ENCODE assay signal across 25 cellular contexts in the genomic region with DNA sequence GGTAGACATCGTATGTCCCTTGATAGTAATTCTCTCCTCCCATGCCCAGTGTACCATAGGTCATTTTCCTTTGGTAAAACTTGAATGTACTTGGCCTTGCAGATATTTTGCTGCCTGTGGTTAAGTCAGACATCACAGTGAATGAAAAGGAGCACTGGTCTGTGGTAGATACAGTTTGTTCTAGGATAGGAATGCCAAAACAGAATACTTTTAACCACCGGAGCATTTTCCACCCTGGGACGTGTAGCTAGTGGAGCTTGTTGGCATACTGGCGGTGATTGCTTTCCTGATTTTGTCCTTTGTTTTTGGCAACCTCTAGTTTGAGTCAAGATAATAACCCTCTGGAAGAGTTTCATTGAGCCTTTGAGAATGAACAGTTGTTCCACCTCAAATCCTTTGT.
"Had no signal": no experiment of that assay in that cellular context is flagged by ENCODE, and none has a peak within 500 bp of the region (broad histone marks: within the 10 kb centered on the region; RNA-seq: fewer than 3 reads in every experiment).

No MANE protein-coding gene starts in this region.

- H3K27me3 Mint-ChIP-seq: activated CD8-positive, alpha-beta T cell treated with anti-CD3 and anti-CD28 coated beads for 36 hours had no signal

- H3K27ac Mint-ChIP-seq: activated CD4-positive, alpha-beta T cell treated with anti-CD3 and anti-CD28 coated beads, Interleukin-2, amount 10 ng/mL, durations not matched to agents 7 days and 5 days; activated CD8-positive, alpha-beta memory T cell treated with anti-CD3 and anti-CD28 coated beads, Interleukin-2, amount 10 ng/mL, durations not matched to agents 7 days and 5 days; activated CD8-positive, alpha-beta T cell treated with anti-CD3 and anti-CD28 coated beads for 36 hours; natural killer cell; stimulated activated effector memory CD8-positive, alpha-beta T cell treated with anti-CD3 and anti-CD28 coated beads, Interleukin-12 subunit alpha, Interleukin-12 subunit beta, amount 100 ng/mL, for 72 hours had no signal

- H3K4me1 Mint-ChIP-seq: stimulated activated effector memory CD8-positive, alpha-beta T cell treated with anti-CD3 and anti-CD28 coated beads, Interleukin-12 subunit alpha, Interleukin-12 subunit beta, amount 100 ng/mL, for 72 hours had no signal

- H3K4me3 Mint-ChIP-seq: activated CD4-positive, alpha-beta T cell treated with anti-CD3 and anti-CD28 coated beads, Interleukin-2, amount 10 ng/mL, durations not matched to agents 7 days and 5 days; activated CD8-positive, alpha-beta memory T cell treated with anti-CD3 and anti-CD28 coated beads, Interleukin-2, amount 10 ng/mL, durations not matched to agents 7 days and 5 days; activated CD8-positive, alpha-beta T cell treated with anti-CD3 and anti-CD28 coated beads for 36 hours; natural killer cell; stimulated activated effector memory CD8-positive, alpha-beta T cell treated with anti-CD3 and anti-CD28 coated beads, Interleukin-12 subunit alpha, Interleukin-12 subunit beta, amount 100 ng/mL, for 72 hours had no signal

- H3K4me1 ChIP-seq: pancreas, suprapubic skin, transverse colon had no signal

- H3K27ac ChIP-seq: cardiac muscle cell, gastroesophageal sphincter, pancreas, psoas muscle, skin epidermis, suprapubic skin, transverse colon, VCaP had no signal

- H3K27me3 ChIP-seq: ascending aorta, cardiac muscle cell, gastroesophageal sphincter, heart left ventricle, pancreas, stomach, suprapubic skin, transverse colon had no signal

- DNase-seq: activated CD4-positive, alpha-beta T cell treated with anti-CD3 and anti-CD28 coated beads, Interleukin-2, amount 10 ng/mL, durations not matched to agents 7 days and 5 days; activated CD8-positive, alpha-beta memory T cell treated with anti-CD3 and anti-CD28 coated beads, Interleukin-2, amount 10 ng/mL, durations not matched to agents 7 days and 5 days; activated CD8-positive, alpha-beta T cell treated with anti-CD3 and anti-CD28 coated beads for 36 hours; dermis blood vessel endothelial cell; effector CD8-positive, alpha-beta T cell; erythroblast; heart left ventricle; natural killer cell; pancreas; psoas muscle; right cardiac atrium; stimulated activated CD4-positive, alpha-beta T cell treated with anti-CD3 and anti-CD28 coated beads, Interleukin-1b, Interleukin-23, amount 100 ng/mL, for 48 hours; stomach; transverse colon had no signal

- H3K9me3 ChIP-seq: ascending aorta, gastroesophageal sphincter, heart left ventricle, pancreas, psoas muscle, stomach, suprapubic skin, transverse colon had no signal

- H3K36me3 ChIP-seq: ascending aorta, cardiac muscle cell, gastroesophageal sphincter, heart left ventricle, pancreas, stomach, suprapubic skin, transverse colon had no signal

- ATAC-seq: activated CD4-positive, CD25-positive, alpha-beta regulatory T cell treated with anti-CD3 and anti-CD28 coated beads, Interleukin-2, amount 50 U/mL, for 24 hours; activated CD8-positive, alpha-beta memory T cell treated with anti-CD3 and anti-CD28 coated beads, Interleukin-2, amount 10 ng/mL, durations not matched to agents 7 days and 5 days; activated CD8-positive, alpha-beta T cell treated with anti-CD3 and anti-CD28 coated beads for 36 hours; activated naive CD4-positive, alpha-beta T cell treated with anti-CD3 and anti-CD28 coated beads, Interleukin-2, amount 50 U/mL, for 72 hours; gastroesophageal sphincter; heart left ventricle; natural killer cell; pancreas; psoas muscle; SK-N-SH treated with all-trans-retinoic acid at 6 μM for 48 hours; stimulated activated effector memory CD8-positive, alpha-beta T cell treated with anti-CD3 and anti-CD28 coated beads, Interleukin-12 subunit alpha, Interleukin-12 subunit beta, amount 100 ng/mL, for 72 hours had no signal

- H3K4me3 ChIP-seq: cardiac muscle cell, gastroesophageal sphincter, heart left ventricle, lung, pancreas, psoas muscle, skin epidermis, suprapubic skin, transverse colon had no signal

- H3K36me3 Mint-ChIP-seq: activated CD8-positive, alpha-beta memory T cell treated with anti-CD3 and anti-CD28 coated beads, Interleukin-2, amount 10 ng/mL, durations not matched to agents 7 days and 5 days; natural killer cell; stimulated activated effector memory CD8-positive, alpha-beta T cell treated with anti-CD3 and anti-CD28 coated beads, Interleukin-12 subunit alpha, Interleukin-12 subunit beta, amount 100 ng/mL, for 72 hours had no signal

- H3K9me3 Mint-ChIP-seq: stimulated activated effector memory CD8-positive, alpha-beta T cell treated with anti-CD3 and anti-CD28 coated beads, Interleukin-12 subunit alpha, Interleukin-12 subunit beta, amount 100 ng/mL, for 72 hours had no signal
